ENCODE assay signal across 1 cellular context in genomic region chr1:25140073-25140797, GRCh38.
A peak's percentile ranks its signal among the peaks of the same experiment; 100 is the strongest.
TF ChIP-seq lines count a peak whose summit lies in the region.

No MANE protein-coding gene starts in this region.

TF ChIP-seq in HepG2, 621 proteins besides CTCF, POLR2A, EP300 and RAD21 (continued from another document and continues in another):
- 0 out of 2 replicates have a peak, but pooled peaks have one; percentile 7 for TF ChIP-seq HOMEZ (CRISPR knock-in tag; IDR thresholded peaks at IDR 0.05; ENCODE audit: low read depth)
- TF ChIP-seq NFYB (CRISPR knock-in tag; IDR thresholded peaks at IDR 0.05) = no peak
- peak; percentile 80 for TF ChIP-seq SKI (IDR thresholded peaks at IDR 0.05; ENCODE audit: partially characterized antibody)
- TF ChIP-seq ZNF296 (CRISPR knock-in tag; conservative IDR thresholded peaks at IDR 0.05) = no peak
- TF ChIP-seq KDM6A (CRISPR knock-in tag; IDR thresholded peaks at IDR 0.05; ENCODE audit: low read depth) = no peak
- no peak for TF ChIP-seq ZNF24 (IDR thresholded peaks at IDR 0.05)
- 0 out of 2 replicates have a peak, but pooled peaks have one; percentile 61 for TF ChIP-seq ZNF124 (CRISPR knock-in tag; IDR thresholded peaks at IDR 0.05)
- no peak for TF ChIP-seq LCORL (IDR thresholded peaks at IDR 0.05)
- TF ChIP-seq LCORL (CRISPR knock-in tag; IDR thresholded peaks at IDR 0.05) = no peak
- no peak for TF ChIP-seq TBX3 (IDR thresholded peaks at IDR 0.05; ENCODE audit: borderline replicate concordance)
- TF ChIP-seq KDM2A (CRISPR knock-in tag; IDR thresholded peaks at IDR 0.05; ENCODE audit: borderline replicate concordance, low read depth) = no peak; the same call in 1 of the 2 replicates
- peak; percentile 90 for TF ChIP-seq ZMYM3 (CRISPR knock-in tag; IDR thresholded peaks at IDR 0.05)
- TF ChIP-seq DDIT3 (CRISPR knock-in tag; IDR thresholded peaks at IDR 0.05) = no peak
- peak; percentile 88; the same call in 1 of the 2 replicates for TF ChIP-seq ZNF691 (CRISPR knock-in tag; IDR thresholded peaks at IDR 0.05; ENCODE audit: borderline replicate concordance, low read depth)
- no peak for TF ChIP-seq PCBP1 (IDR thresholded peaks at IDR 0.05; ENCODE audit: borderline replicate concordance, low read depth, low read length)
- TF ChIP-seq CBX5 (CRISPR knock-in tag; IDR thresholded peaks at IDR 0.05; ENCODE audit: borderline replicate concordance) = no peak
- peak; percentile 97 for TF ChIP-seq MAX (IDR thresholded peaks at IDR 0.05)
- TF ChIP-seq GATAD1 (CRISPR knock-in tag; IDR thresholded peaks at IDR 0.05) = peak; percentile 44; the same call in 1 of the 2 replicates
- no peak for TF ChIP-seq DNMT3B (CRISPR knock-in tag; conservative IDR thresholded peaks at IDR 0.05)
- TF ChIP-seq ZNF569 (CRISPR knock-in tag; IDR thresholded peaks at IDR 0.05; ENCODE audit: borderline replicate concordance) = no peak
- no peak for TF ChIP-seq TCF7 (IDR thresholded peaks at IDR 0.05; ENCODE audit: low read depth)
- TF ChIP-seq SCMH1 (CRISPR knock-in tag; IDR thresholded peaks at IDR 0.05; ENCODE audit: borderline replicate concordance) = no peak
- no peak for TF ChIP-seq CENPX (CRISPR knock-in tag; IDR thresholded peaks at IDR 0.05)
- TF ChIP-seq MEIS1 (CRISPR knock-in tag; IDR thresholded peaks at IDR 0.05; ENCODE audit: borderline replicate concordance) = peak; percentile 95
- TF ChIP-seq RARG (CRISPR knock-in tag; IDR thresholded peaks at IDR 0.05; ENCODE audit: low read depth) = no peak
- TF ChIP-seq PHB2 (IDR thresholded peaks at IDR 0.05; ENCODE audit: partially characterized antibody) = no peak
- TF ChIP-seq ZBTB14 (CRISPR knock-in tag; IDR thresholded peaks at IDR 0.05) = no peak
- no peak for TF ChIP-seq SMARCE1 (IDR thresholded peaks at IDR 0.05; ENCODE audit: borderline replicate concordance)
- peak; percentile 29; the same call in 1 of the 2 replicates for TF ChIP-seq NR2F6 (IDR thresholded peaks at IDR 0.05)
- peak; percentile 68 for TF ChIP-seq NR2F6 (CRISPR knock-in tag; IDR thresholded peaks at IDR 0.05)
- peak; percentile 80 for TF ChIP-seq ETV5 (CRISPR knock-in tag; IDR thresholded peaks at IDR 0.05; ENCODE audit: borderline replicate concordance)
- no peak for TF ChIP-seq CREBL2 (CRISPR knock-in tag; IDR thresholded peaks at IDR 0.05; ENCODE audit: borderline replicate concordance)
- TF ChIP-seq ZNF577 (CRISPR knock-in tag; IDR thresholded peaks at IDR 0.05; ENCODE audit: borderline replicate concordance, low read depth) = no peak
- no peak for TF ChIP-seq BRCA1 (CRISPR knock-in tag; IDR thresholded peaks at IDR 0.05)
- no peak for TF ChIP-seq ZNF75D (CRISPR knock-in tag; IDR thresholded peaks at IDR 0.05; ENCODE audit: borderline replicate concordance)
- TF ChIP-seq ZNF260 (CRISPR knock-in tag; IDR thresholded peaks at IDR 0.05; ENCODE audit: borderline replicate concordance, low read depth) = no peak
- TF ChIP-seq ZBTB25 (CRISPR knock-in tag; IDR thresholded peaks at IDR 0.05) = no peak
- TF ChIP-seq TSC22D2 (CRISPR knock-in tag; IDR thresholded peaks at IDR 0.05; ENCODE audit: borderline replicate concordance) = no peak
- no peak for TF ChIP-seq FOSL1 (CRISPR knock-in tag; IDR thresholded peaks at IDR 0.05; ENCODE audit: borderline replicate concordance)
- 0 out of 2 replicates have a peak, but pooled peaks have one; percentile 39 for TF ChIP-seq PPARG (CRISPR knock-in tag; conservative IDR thresholded peaks at IDR 0.05)
- no peak for TF ChIP-seq ZNF749 (CRISPR knock-in tag; IDR thresholded peaks at IDR 0.05; ENCODE audit: borderline replicate concordance)
- TF ChIP-seq HES4 (CRISPR knock-in tag; IDR thresholded peaks at IDR 0.05; ENCODE audit: borderline replicate concordance) = peak; percentile 80
- no peak for TF ChIP-seq PBX3 (CRISPR knock-in tag; IDR thresholded peaks at IDR 0.05; ENCODE audit: borderline replicate concordance)
- no peak for TF ChIP-seq TMF1 (CRISPR knock-in tag; IDR thresholded peaks at IDR 0.05; ENCODE audit: low read depth)
- TF ChIP-seq ZNF264 (CRISPR knock-in tag; IDR thresholded peaks at IDR 0.05) = no peak
- no peak for TF ChIP-seq CSRNP2 (CRISPR knock-in tag; conservative IDR thresholded peaks at IDR 0.05; ENCODE audit: low read depth)
- no peak for TF ChIP-seq EZH2 (conservative IDR thresholded peaks at IDR 0.05; ENCODE audit: low read depth, low read length)
- TF ChIP-seq SSRP1 (CRISPR knock-in tag; IDR thresholded peaks at IDR 0.05) = no peak
- no peak for TF ChIP-seq ZFP41 (CRISPR knock-in tag; IDR thresholded peaks at IDR 0.05; ENCODE audit: borderline replicate concordance)
- no peak for TF ChIP-seq ZNF3 (CRISPR knock-in tag; IDR thresholded peaks at IDR 0.05)
- TF ChIP-seq SNAPC5 (CRISPR knock-in tag; IDR thresholded peaks at IDR 0.05; ENCODE audit: borderline replicate concordance) = no peak
- TF ChIP-seq ATRX (CRISPR knock-in tag; IDR thresholded peaks at IDR 0.05; ENCODE audit: borderline replicate concordance) = no peak
- TF ChIP-seq ZNF7 (CRISPR knock-in tag; IDR thresholded peaks at IDR 0.05) = no peak
- TF ChIP-seq NFIC (IDR thresholded peaks at IDR 0.05; ENCODE audit: low read length) = no peak
- 0 out of 2 replicates have a peak, but pooled peaks have one; percentile 38 for TF ChIP-seq FLYWCH1 (CRISPR knock-in tag; IDR thresholded peaks at IDR 0.05)
- no peak for TF ChIP-seq SRSF4 (IDR thresholded peaks at IDR 0.05; ENCODE audit: low read depth, low read length, poor library complexity, severe bottlenecking)
- TF ChIP-seq CHD4 (IDR thresholded peaks at IDR 0.05; ENCODE audit: borderline replicate concordance, low read length) = no peak
- no peak for TF ChIP-seq ZNF549 (CRISPR knock-in tag; IDR thresholded peaks at IDR 0.05)
- no peak for TF ChIP-seq MZF1 (CRISPR knock-in tag; IDR thresholded peaks at IDR 0.05; ENCODE audit: borderline replicate concordance)
- TF ChIP-seq NAIF1 (CRISPR knock-in tag; IDR thresholded peaks at IDR 0.05; ENCODE audit: borderline replicate concordance) = 0 out of 2 replicates have a peak, but pooled peaks have one; percentile 15
- peak; percentile 74 for TF ChIP-seq SKIL (CRISPR knock-in tag; IDR thresholded peaks at IDR 0.05; ENCODE audit: borderline replicate concordance)
- TF ChIP-seq CENPT (CRISPR knock-in tag; IDR thresholded peaks at IDR 0.05; ENCODE audit: low read depth) = no peak
- no peak for TF ChIP-seq THAP8 (CRISPR knock-in tag; IDR thresholded peaks at IDR 0.05; ENCODE audit: borderline replicate concordance)
- TF ChIP-seq AKAP8 (CRISPR knock-in tag; IDR thresholded peaks at IDR 0.05) = no peak
- TF ChIP-seq ZNF234 (CRISPR knock-in tag; conservative IDR thresholded peaks at IDR 0.05) = no peak
- TF ChIP-seq PAWR (CRISPR knock-in tag; IDR thresholded peaks at IDR 0.05; ENCODE audit: borderline replicate concordance) = no peak
- no peak; the same call in 1 of the 2 replicates for TF ChIP-seq MTERF4 (CRISPR knock-in tag; IDR thresholded peaks at IDR 0.05)
